1 cellular context compared by ENCODE assay signal in the genomic region with DNA sequence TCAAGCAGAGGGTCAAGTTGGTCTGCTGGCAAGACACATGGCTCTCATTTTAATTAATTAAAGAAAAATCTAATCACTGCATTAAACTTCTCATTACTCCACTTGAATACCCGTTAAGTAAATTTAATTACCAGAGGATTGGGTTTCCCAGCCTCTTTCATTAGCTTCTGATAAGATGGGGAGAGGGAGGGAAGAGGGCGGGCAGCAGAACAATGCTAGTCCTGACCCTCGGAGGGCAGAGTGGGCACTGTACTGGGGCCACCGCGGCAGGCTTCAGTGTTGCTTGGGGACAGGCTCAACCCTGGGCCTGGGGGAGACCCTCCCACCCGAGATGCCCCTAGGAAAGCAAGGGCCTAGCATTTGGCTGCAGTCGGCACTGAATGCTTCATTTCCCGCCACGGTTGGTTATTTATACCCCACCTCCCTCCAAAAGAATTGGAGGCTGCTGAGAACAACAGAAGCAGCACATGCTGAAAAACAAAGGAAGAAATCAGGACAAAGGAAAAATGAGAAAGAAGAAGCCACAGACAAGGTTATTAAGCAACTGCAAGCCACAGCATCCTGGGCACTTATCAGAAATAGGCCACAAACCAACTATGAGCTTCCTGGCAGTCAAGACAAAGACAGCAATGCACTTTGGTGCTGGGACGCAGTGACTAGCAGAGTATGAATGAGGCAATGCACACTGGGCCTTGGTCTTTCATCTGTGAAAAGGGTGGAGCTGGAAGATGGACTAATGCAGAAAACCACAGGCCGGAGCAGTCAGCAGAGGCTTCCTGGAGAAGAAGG.
TF ChIP-seq lines count a peak whose summit lies in the region.

No MANE protein-coding gene starts in this region.

TF ChIP-seq in SK-N-SH, 30 proteins besides CTCF, POLR2A, EP300 and RAD21 (continued from another document):
- TF ChIP-seq, protein P1, sequence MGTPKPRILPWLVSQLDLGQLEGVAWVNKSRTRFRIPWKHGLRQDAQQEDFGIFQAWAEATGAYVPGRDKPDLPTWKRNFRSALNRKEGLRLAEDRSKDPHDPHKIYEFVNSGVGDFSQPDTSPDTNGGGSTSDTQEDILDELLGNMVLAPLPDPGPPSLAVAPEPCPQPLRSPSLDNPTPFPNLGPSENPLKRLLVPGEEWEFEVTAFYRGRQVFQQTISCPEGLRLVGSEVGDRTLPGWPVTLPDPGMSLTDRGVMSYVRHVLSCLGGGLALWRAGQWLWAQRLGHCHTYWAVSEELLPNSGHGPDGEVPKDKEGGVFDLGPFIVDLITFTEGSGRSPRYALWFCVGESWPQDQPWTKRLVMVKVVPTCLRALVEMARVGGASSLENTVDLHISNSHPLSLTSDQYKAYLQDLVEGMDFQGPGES (IDR thresholded peaks at IDR 0.05; ENCODE audit: low read depth, low read length): no peak
- TF ChIP-seq, protein P2, sequence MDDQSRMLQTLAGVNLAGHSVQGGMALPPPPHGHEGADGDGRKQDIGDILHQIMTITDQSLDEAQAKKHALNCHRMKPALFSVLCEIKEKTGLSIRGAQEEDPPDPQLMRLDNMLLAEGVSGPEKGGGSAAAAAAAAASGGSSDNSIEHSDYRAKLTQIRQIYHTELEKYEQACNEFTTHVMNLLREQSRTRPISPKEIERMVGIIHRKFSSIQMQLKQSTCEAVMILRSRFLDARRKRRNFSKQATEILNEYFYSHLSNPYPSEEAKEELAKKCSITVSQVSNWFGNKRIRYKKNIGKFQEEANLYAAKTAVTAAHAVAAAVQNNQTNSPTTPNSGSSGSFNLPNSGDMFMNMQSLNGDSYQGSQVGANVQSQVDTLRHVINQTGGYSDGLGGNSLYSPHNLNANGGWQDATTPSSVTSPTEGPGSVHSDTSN (IDR thresholded peaks at IDR 0.05): no peak
- TF ChIP-seq MEF2A (IDR thresholded peaks at IDR 0.05; ENCODE audit: borderline replicate concordance, low read depth) (no peak), RFX5 (IDR thresholded peaks at IDR 0.05; ENCODE audit: low read length) (no peak), YY1 (IDR thresholded peaks at IDR 0.05; ENCODE audit: low read depth) (no peak), NRF1 (IDR thresholded peaks at IDR 0.05; ENCODE audit: low read depth, low read length) (no peak), CHD2 (IDR thresholded peaks at IDR 0.05; ENCODE audit: low read length, partially characterized antibody) (no peak), POLR2AphosphoS5 (IDR thresholded peaks at IDR 0.05; ENCODE audit: low read depth, low read length) (no peak)
- TF ChIP-seq, protein P3, sequence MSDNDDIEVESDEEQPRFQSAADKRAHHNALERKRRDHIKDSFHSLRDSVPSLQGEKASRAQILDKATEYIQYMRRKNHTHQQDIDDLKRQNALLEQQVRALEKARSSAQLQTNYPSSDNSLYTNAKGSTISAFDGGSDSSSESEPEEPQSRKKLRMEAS (IDR thresholded peaks at IDR 0.05; ENCODE audit: low read depth): no peak
